Comparison of ENCODE assay signal across 8 cellular contexts in the genomic region with DNA sequence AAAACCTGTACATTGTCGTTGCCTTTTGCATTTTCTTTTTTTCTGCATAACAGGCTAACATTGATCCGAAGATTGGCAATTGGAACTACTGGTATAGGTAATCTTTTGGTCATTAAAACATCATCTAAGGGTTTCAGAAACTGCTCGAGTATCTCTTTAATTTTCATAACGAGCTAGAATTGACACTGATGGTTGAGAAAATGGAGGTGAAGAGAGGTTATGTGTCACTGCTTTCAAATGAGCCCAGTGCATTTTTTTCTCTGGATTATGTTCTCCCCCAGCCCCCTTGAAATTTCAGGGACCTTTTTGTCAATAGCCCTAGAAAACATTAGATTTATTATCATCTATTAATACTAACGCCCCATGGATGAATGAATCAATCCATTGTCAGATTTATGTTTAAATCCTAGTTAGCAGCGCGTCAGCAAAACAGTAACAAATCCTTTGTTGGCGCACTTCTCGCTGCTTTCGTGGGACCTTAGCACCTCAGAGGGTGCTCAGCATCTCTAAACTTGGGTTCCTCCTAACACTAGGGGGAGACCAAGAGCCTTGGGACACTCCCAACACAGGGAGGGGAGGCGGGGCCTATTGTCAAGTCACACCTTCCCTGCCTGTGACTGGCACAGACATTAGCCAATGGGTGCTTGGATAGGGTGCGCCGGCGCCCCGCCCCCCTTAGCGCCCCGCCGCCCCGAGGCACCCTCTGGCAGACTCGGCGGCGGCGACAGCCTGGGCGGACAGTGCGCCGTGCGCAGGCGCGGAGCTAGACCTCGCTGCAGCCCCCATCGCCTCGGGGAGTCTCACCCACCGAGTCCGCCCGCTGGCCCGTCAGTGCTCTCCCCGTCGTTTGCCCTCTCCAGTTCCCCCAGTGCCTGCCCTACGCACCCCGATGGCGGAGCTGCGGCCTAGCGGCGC.
DNase-seq lines count a peak whose midpoint lies in the region; TF ChIP-seq lines count a peak whose summit lies in the region.

A gene (plus strand): TSS at position 709 of the 915 bp plus-strand sequence. CDS start 181 bp downstream, at position 890.

- peak; percentile 85 for TF ChIP-seq CTCF in MM.1S (IDR thresholded peaks at IDR 0.05; ENCODE audit: low read length)

- H3K4me3 ChIP-seq in MM.1S (ENCODE audit: low read length) = peak within 1 kb of the TSS; percentile 98
- H3K4me3 ChIP-seq in neuron (ENCODE audit: low read length) = peak within 1 kb of the TSS; percentile 72
- H3K4me3 ChIP-seq in subcutaneous abdominal adipose tissue (ENCODE audit: low read depth in 1 of 5, low read length in 5 of 5) = peak within 1 kb of the TSS; percentile 81 to 99 (median 90)

- H3K79me2 ChIP-seq in MM.1S (ENCODE audit: low read length) = peaks cover 75% of the 10 kb centered on the region

- H3K36me3 ChIP-seq in MM.1S (replicated peaks; ENCODE audit: insufficient read depth, low read length) (no peaks in the 10 kb centered on the region), neuron (ENCODE audit: insufficient read depth, low read length) (peaks cover 14% of the 10 kb centered on the region), subcutaneous abdominal adipose tissue (ENCODE audit: control insufficient read depth in 5 of 5, insufficient read depth in 5 of 5, low read length in 5 of 5) (peaks cover 0 to 5% (median 4%) of the 10 kb centered on the region in 5 donors)

- H3K9me3 ChIP-seq in MM.1S (replicated peaks; ENCODE audit: insufficient read depth, low read length) (no peaks in the 10 kb centered on the region), neuron (ENCODE audit: low read length) (no peaks in the 10 kb centered on the region), subcutaneous abdominal adipose tissue (ENCODE audit: control insufficient read depth in 5 of 5, low read length in 5 of 5) (no peaks in the 10 kb centered on the region)

- H3K4me1 ChIP-seq in MM.1S (ENCODE audit: low read length) (peaks cover 18% of the 10 kb centered on the region), neuron (ENCODE audit: insufficient read depth, low read length) (peaks cover 30% of the 10 kb centered on the region), subcutaneous abdominal adipose tissue (ENCODE audit: control insufficient read depth in 5 of 5, insufficient read depth in 5 of 5, low read length in 5 of 5) (peaks cover 6 to 57% (median 51%) of the 10 kb centered on the region in 5 donors)

- H2AFZ ChIP-seq in MM.1S (ENCODE audit: low read length) (peak within 1 kb of the TSS; percentile 96), neuron (ENCODE audit: low read depth, low read length) (peak within 1 kb of the TSS; percentile 57)

- DNase-seq in GM03348 (ENCODE audit: low spot score) (peak; percentile 99), HCEC 1CT (peak; percentile 97), MM.1S (peak; percentile 99), SIG-M5 (lab: John Stamatoyannopoulos, UW) (peak; percentile 84), activated gamma-delta T cell treated with Interleukin-2 at 50 U/mL for 16 hours (peak; percentile 99), foreskin melanocyte (peak; percentile 96)

- peak within 1 kb of the TSS; percentile 74 for H3K9ac ChIP-seq in MM.1S (ENCODE audit: low read length)
- peak within 1 kb of the TSS in 4 of 5 donors; percentile 75 to 98 (median 94) for H3K9ac ChIP-seq in subcutaneous abdominal adipose tissue (ENCODE audit: low read length in 5 of 5)

- H3K27ac ChIP-seq in MM.1S (ENCODE audit: low read length) (peak within 1 kb of the TSS; percentile 41; the same call in 1 of the 2 replicates), subcutaneous abdominal adipose tissue (ENCODE audit: low read depth, low read length) (peak within 1 kb of the TSS; percentile 93)

- peak within 1 kb of the TSS; percentile 97 for H3K4me2 ChIP-seq in MM.1S (ENCODE audit: low read depth, low read length)

- H3K9me2 ChIP-seq in MM.1S (replicated peaks; ENCODE audit: insufficient read depth, low read length) = no peaks in the 10 kb centered on the region

- H3K27me3 ChIP-seq in MM.1S (replicated peaks; ENCODE audit: insufficient read depth, low read length) = no peaks in the 10 kb centered on the region
- no peaks in the 10 kb centered on the region for H3K27me3 ChIP-seq in neuron (ENCODE audit: insufficient read depth, low read length)
- H3K27me3 ChIP-seq in subcutaneous abdominal adipose tissue (ENCODE audit: control insufficient read depth in 5 of 5, insufficient read depth in 4 of 5, low read length in 5 of 5) = no peaks in the 10 kb centered on the region

- no peaks in the 10 kb centered on the region for H4K20me1 ChIP-seq in MM.1S (ENCODE audit: insufficient read depth, low read length)

- H3F3A ChIP-seq in MM.1S (ENCODE audit: insufficient read depth, low read length) = peaks cover 17% of the 10 kb centered on the region

Comparison
In these comparisons a context has a peak if more than half of its experiments do, and no peak if none do; other contexts are left out.
1. Peak in every context shown above with its lines: DNase-seq, H3K4me3 ChIP-seq and H3K27ac ChIP-seq.